In genomic region chr20:44496976-44497375, GRCh38 we compare ENCODE assay signal across 1 cellular context.
TF ChIP-seq lines count a peak whose summit lies in the region.

No MANE protein-coding gene starts in this region.

TF ChIP-seq in HepG2, 621 proteins besides CTCF, POLR2A, EP300 and RAD21 (continued from another document):
- TF ChIP-seq, protein P1, sequence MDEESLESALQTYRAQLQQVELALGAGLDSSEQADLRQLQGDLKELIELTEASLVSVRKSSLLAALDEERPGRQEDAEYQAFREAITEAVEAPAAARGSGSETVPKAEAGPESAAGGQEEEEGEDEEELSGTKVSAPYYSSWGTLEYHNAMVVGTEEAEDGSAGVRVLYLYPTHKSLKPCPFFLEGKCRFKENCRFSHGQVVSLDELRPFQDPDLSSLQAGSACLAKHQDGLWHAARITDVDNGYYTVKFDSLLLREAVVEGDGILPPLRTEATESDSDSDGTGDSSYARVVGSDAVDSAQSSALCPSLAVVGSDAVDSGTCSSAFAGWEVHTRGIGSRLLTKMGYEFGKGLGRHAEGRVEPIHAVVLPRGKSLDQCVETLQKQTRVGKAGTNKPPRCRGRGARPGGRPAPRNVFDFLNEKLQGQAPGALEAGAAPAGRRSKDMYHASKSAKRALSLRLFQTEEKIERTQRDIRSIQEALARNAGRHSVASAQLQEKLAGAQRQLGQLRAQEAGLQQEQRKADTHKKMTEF (CRISPR knock-in tag; IDR thresholded peaks at IDR 0.05): no peak
- TF ChIP-seq NR2F2 (IDR thresholded peaks at IDR 0.05; ENCODE audit: borderline replicate concordance, low read depth) (no peak), BORCS8-MEF2B (CRISPR knock-in tag; IDR thresholded peaks at IDR 0.05) (no peak), EHMT2 (IDR thresholded peaks at IDR 0.05; ENCODE audit: borderline replicate concordance, low read depth, low read length) (no peak), PRDM4 (CRISPR knock-in tag; IDR thresholded peaks at IDR 0.05; ENCODE audit: borderline replicate concordance) (no peak), ZNF569 (CRISPR knock-in tag; IDR thresholded peaks at IDR 0.05; ENCODE audit: borderline replicate concordance) (no peak), ZNF816 (CRISPR knock-in tag; IDR thresholded peaks at IDR 0.05; ENCODE audit: borderline replicate concordance) (no peak)
- TF ChIP-seq, protein P2, sequence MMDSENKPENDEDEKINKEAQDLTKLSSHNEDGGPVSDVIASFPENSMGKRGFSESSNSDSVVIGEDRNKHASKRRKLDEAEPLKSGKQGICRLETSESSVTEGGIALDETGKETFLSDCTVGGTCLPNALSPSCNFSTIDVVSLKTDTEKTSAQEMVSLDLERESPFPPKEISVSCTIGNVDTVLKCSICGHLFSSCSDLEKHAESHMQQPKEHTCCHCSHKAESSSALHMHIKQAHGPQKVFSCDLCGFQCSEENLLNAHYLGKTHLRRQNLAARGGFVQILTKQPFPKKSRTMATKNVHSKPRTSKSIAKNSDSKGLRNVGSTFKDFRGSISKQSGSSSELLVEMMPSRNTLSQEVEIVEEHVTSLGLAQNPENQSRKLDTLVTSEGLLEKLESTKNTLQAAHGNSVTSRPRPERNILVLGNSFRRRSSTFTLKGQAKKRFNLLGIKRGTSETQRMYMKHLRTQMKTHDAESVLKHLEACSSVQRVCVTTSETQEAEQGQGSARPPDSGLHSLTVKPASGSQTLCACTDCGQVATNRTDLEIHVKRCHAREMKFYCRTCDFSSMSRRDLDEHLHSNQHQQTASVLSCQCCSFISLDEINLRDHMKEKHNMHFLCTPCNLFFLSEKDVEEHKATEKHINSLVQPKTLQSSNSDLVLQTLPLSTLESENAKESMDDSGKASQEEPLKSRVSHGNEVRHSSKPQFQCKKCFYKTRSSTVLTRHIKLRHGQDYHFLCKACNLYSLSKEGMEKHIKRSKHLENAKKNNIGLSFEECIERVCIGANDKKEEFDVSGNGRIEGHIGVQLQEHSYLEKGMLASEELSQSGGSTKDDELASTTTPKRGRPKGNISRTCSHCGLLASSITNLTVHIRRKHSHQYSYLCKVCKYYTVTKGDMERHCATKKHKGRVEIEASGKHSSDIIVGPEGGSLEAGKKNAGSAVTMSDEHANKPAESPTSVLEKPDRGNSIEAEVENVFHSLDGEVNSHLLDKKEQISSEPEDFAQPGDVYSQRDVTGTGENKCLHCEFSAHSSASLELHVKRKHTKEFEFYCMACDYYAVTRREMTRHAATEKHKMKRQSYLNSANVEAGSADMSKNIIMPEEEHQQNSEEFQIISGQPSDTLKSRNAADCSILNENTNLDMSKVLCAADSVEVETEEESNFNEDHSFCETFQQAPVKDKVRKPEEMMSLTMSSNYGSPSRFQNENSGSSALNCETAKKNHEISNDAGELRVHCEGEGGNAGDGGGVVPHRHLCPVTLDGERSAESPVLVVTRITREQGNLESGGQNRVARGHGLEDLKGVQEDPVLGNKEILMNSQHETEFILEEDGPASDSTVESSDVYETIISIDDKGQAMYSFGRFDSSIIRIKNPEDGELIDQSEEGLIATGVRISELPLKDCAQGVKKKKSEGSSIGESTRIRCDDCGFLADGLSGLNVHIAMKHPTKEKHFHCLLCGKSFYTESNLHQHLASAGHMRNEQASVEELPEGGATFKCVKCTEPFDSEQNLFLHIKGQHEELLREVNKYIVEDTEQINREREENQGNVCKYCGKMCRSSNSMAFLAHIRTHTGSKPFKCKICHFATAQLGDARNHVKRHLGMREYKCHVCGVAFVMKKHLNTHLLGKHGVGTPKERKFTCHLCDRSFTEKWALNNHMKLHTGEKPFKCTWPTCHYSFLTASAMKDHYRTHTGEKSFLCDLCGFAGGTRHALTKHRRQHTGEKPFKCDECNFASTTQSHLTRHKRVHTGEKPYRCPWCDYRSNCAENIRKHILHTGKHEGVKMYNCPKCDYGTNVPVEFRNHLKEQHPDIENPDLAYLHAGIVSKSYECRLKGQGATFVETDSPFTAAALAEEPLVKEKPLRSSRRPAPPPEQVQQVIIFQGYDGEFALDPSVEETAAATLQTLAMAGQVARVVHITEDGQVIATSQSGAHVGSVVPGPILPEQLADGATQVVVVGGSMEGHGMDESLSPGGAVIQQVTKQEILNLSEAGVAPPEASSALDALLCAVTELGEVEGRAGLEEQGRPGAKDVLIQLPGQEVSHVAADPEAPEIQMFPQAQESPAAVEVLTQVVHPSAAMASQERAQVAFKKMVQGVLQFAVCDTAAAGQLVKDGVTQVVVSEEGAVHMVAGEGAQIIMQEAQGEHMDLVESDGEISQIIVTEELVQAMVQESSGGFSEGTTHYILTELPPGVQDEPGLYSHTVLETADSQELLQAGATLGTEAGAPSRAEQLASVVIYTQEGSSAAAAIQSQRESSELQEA (CRISPR knock-in tag; IDR thresholded peaks at IDR 0.05; ENCODE audit: not compliant biosample characterization): no peak
- TF ChIP-seq, protein P3, sequence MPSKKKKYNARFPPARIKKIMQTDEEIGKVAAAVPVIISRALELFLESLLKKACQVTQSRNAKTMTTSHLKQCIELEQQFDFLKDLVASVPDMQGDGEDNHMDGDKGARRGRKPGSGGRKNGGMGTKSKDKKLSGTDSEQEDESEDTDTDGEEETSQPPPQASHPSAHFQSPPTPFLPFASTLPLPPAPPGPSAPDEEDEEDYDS (CRISPR knock-in tag; IDR thresholded peaks at IDR 0.05): no peak
